8 cellular contexts compared by ENCODE assay signal in the genomic region with DNA sequence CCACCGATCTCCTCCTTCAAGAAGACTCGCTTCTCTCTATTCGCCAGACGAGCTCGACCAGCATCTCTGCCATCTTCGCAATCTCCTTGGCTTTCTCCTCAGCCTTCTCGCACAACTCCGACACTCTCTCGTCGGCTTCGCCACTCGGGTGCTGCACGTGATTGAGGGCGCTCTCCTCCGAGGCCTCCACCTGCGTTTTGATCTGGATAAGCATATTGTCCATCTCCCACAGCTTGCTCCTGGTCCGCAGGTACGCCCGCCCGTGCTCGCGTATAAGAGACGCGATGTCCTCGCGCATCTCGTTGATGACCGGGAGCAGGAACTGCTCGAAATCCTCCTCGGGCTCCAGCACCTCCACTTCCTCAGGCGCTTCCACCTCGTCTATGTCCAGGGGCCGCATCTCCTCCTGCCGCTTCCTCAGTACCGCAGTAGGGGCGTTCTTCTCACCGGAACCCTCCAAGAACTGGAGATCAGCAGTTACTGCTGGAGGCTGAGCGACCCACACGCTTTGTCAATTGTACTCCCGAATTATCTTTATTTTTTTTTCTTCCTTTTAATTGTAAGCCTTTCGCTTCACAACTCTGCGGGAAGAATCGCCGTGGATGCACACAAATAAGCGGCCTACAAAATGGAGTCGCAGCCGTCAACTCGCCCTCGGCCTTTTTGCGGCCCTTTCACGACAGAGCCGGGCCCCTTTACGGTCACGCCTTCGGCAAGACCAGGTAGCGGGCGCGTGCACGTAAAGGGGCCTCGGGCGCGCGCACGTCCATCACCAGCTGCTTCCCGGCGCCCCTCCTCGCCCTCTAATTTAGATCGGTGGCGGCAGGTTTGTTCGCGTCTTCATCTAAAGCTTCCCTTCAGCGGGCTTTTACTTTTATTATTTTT. TPM values are rescaled to one million over a fixed set of nuclear protein-coding genes. Genes with fewer than 3 reads are reported as not detected.
DNase-seq lines count a peak whose midpoint lies in the region; ATAC-seq and TF ChIP-seq lines count a peak whose summit lies in the region.

Gene MRFAP1L1, minus strand, starts transcription at position 636 of the 885 bp plus-strand sequence. Its CDS starts 236 bp downstream, at position 400.

- TF ChIP-seq POLR2A in esophagus squamous epithelium (IDR thresholded peaks at IDR 0.05): peak in 1 of 4 donors; percentile 59

- intact Hi-C loops in esophagus squamous epithelium (cut with DNase I): no loop called here

- H3K27ac ChIP-seq in Karpas-422 (ENCODE audit: low read length) (peak within 1 kb of the TSS; percentile 66), esophagus squamous epithelium (peak within 1 kb of the TSS; percentile 81 to 95 (median 87))

- peak within 1 kb of the TSS; percentile 86 for H3K4me2 ChIP-seq in Karpas-422 (ENCODE audit: low read depth, low read length, poor library complexity, severe bottlenecking)

- peak; percentile 74 for ATAC-seq in GM21737 (IDR thresholded peaks at IDR 0.05; ENCODE audit: unreplicated experiment)

- H3K36me3 ChIP-seq in Karpas-422 (ENCODE audit: insufficient read depth, low read length) (peaks cover 41% of the 10 kb centered on the region), esophagus squamous epithelium (peaks cover 0 to 30% (median 0%) of the 10 kb centered on the region in 3 donors)

- H3K4me1 ChIP-seq in Karpas-422 (ENCODE audit: low read length) (peaks cover 36% of the 10 kb centered on the region), esophagus squamous epithelium (peaks cover 4 to 52% (median 30%) of the 10 kb centered on the region in 3 donors)

- H4K20me1 ChIP-seq in Karpas-422 (ENCODE audit: insufficient read depth, low read depth, low read length): no peaks in the 10 kb centered on the region

- WGBS in esophagus squamous epithelium, 2 donors: 0% methylated on average over 50 to 57 of the region's 72 CpGs

- peak; percentile 100 for DNase-seq in DMS53 (lab: John Stamatoyannopoulos, UW)
- peak; percentile 99 for DNase-seq in Karpas-422
- peak; percentile 97 for DNase-seq in RKO (ENCODE audit: low spot score)
- DNase-seq in activated T-helper 1 cell treated with Interleukin-2 at 50 U/mL for 16 hours (ENCODE audit: low read depth): peak; percentile 95
- peak; percentile 88 for DNase-seq in esophagus squamous epithelium (lab: John Stamatoyannopoulos, UW)
- peak; percentile 98 for DNase-seq in myocyte (ENCODE audit: low read depth)
- peak; percentile 93 to 96 for DNase-seq in stimulated activated CD8-positive, alpha-beta memory T cell treated with anti-CD3 and anti-CD28 coated beads, Interleukin-7, amount 100 ng/mL, for 4 hours (ENCODE audit: low read depth in 2 of 2)

- H3K9me3 ChIP-seq in Karpas-422 (ENCODE audit: low read length) (no peaks in the 10 kb centered on the region), esophagus squamous epithelium (no peaks in the 10 kb centered on the region)

- peak within 1 kb of the TSS; percentile 82 for H3K9ac ChIP-seq in Karpas-422 (ENCODE audit: low read length)

- peak in 2 of 6 experiments; percentile 14 to 17 for TF ChIP-seq CTCF in esophagus squamous epithelium (IDR thresholded peaks at IDR 0.05)

- H3K9me2 ChIP-seq in Karpas-422 (replicated peaks; ENCODE audit: insufficient read depth, low read length): no peaks in the 10 kb centered on the region

- peaks cover 49% of the 10 kb centered on the region for H3K79me2 ChIP-seq in Karpas-422 (ENCODE audit: low read length)

- H3K27me3 ChIP-seq in Karpas-422 (ENCODE audit: low read length): no peaks in the 10 kb centered on the region
- H3K27me3 ChIP-seq in esophagus squamous epithelium: no peaks in the 10 kb centered on the region

- peak within 1 kb of the TSS; percentile 21; the same call in 1 of the 2 replicates for H2AFZ ChIP-seq in Karpas-422 (ENCODE audit: low read length)

- H3K4me3 ChIP-seq in Karpas-422 (ENCODE audit: low read length) (peak within 1 kb of the TSS; percentile 82), esophagus squamous epithelium (peak within 1 kb of the TSS; percentile 59 to 74 (median 70))

RNA-seq across cellular contexts. Expression of gene MRFAP1L1, which starts in this region (rescaled TPM):
- total RNA-seq in Karpas-422 (2014; rRNA removed; shearing (Covaris generic); ENCODE audit: low replicate concordance): 41.9 and 62.3 TPM in 2 replicates
- 10 to 100 TPM; 29.5 to 63.5 (median 48.2) TPM for total RNA-seq in esophagus squamous epithelium
- total RNA-seq in myocyte: 69.2 and 71.9 TPM in 2 replicates
- polyA plus RNA-seq in myocyte (2012): 46.6 TPM

Comparison
In these comparisons a context has a peak if more than half of its experiments do, and no peak if none do; other contexts are left out.
1. Peak in every context shown above with its lines: DNase-seq, ATAC-seq, H3K4me3 ChIP-seq and H3K27ac ChIP-seq.